ENCODE assay signal across 22 cellular contexts in the genomic region with DNA sequence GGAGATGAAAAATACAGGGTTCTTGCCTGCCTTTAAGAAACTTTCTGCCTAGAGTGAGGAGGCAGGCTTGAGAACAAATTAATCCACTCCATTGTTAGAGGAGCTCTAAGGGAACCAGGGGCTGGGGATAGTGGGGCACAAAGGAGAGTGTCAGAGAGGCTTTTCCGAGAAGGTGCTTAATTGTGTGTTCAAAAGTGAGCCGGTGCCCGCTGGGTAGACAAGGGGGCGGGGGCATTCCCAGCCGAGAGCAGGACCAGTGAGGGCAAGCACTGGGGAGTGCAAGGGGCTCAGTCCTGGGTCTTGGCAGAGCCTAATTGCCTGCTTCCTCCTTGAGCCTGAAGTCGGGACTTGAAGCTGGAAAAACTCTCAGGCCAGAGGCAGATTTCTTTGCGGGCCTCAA.
"Had no signal": no experiment of that assay in that cellular context is flagged by ENCODE, and none has a peak within 500 bp of the region (broad histone marks: within the 10 kb centered on the region; RNA-seq: fewer than 3 reads in every experiment).

No MANE protein-coding gene starts in this region.

- ATAC-seq: HepG2, Panc1, PC-3 had no signal

- H3K9me3 ChIP-seq: MG63, SK-N-SH had no signal

- DNase-seq: IMR-90, Karpas-422, KG1, MG63, NCI-H1092, NCI-H1105 treated with DMSO at 0.1 percent for 48 hours, NCI-H1417 treated with DMSO at 0.1 percent for 48 hours, NCI-H146, NCI-H1694 treated with DMSO at 0.1 percent for 48 hours, NCI-H1930, NCI-H2081, NCI-H2107, NCI-H2227 treated with DMSO at 0.1 percent for 48 hours, NCI-H524, NCI-H526 treated with DMSO at 0.1 percent for 48 hours, NCI-H748 treated with DMSO at 0.1 percent for 48 hours, PC-3, SHP77, SK-N-SH had no signal

- H3K36me3 ChIP-seq: MG63 had no signal

- H3K4me3 ChIP-seq: MG63 had no signal

- H3K27ac ChIP-seq: RWPE1 had no signal

- H3K27me3 ChIP-seq: MG63 had no signal
